In genomic region chr15:38872732-38873131, GRCh38 we compare ENCODE assay signal across 33 cellular contexts.
"Had no signal": no experiment of that assay in that cellular context is flagged by ENCODE, and none has a peak within 500 bp of the region (broad histone marks: within the 10 kb centered on the region; RNA-seq: fewer than 3 reads in every experiment).

No MANE protein-coding gene starts in this region.

- H3K27me3 ChIP-seq: ascending aorta, cardiac muscle cell, colonic mucosa, gastroesophageal sphincter, left lung, neutrophil, ovary, sigmoid colon, stomach, tibial artery had no signal

- H3K36me3 Mint-ChIP-seq: activated CD4-positive, alpha-beta memory T cell treated with anti-CD3 and anti-CD28 coated beads for 36 hours; activated naive CD8-positive, alpha-beta T cell treated with anti-CD3 and anti-CD28 coated beads for 36 hours; brain; stimulated activated memory B cell treated with anti-CD40 and anti-IgM and Interleukin-4, amounts not matched to agents 10 μg/mL and 1 μg/mL and 100 μg/mL, for 72 hours had no signal

- H3K27ac ChIP-seq: ascending aorta, cardiac muscle cell, colonic mucosa, dorsolateral prefrontal cortex, neutrophil, ovary, stomach had no signal

- H3K27me3 Mint-ChIP-seq: progenitor cell of endocrine pancreas; stimulated activated memory B cell treated with anti-CD40 and anti-IgM and Interleukin-4, amounts not matched to agents 10 μg/mL and 1 μg/mL and 100 μg/mL, for 72 hours had no signal

- H3K4me1 Mint-ChIP-seq: activated naive CD8-positive, alpha-beta T cell treated with anti-CD3 and anti-CD28 coated beads for 36 hours; stimulated activated memory B cell treated with anti-CD40 and anti-IgM and Interleukin-4, amounts not matched to agents 10 μg/mL and 1 μg/mL and 100 μg/mL, for 72 hours had no signal

- H3K4me3 ChIP-seq: ascending aorta, cardiac muscle cell, colonic mucosa, dorsolateral prefrontal cortex, gastroesophageal sphincter, left lung, ovary, sigmoid colon, stomach, tibial artery had no signal

- H3K9me3 Mint-ChIP-seq: activated CD4-positive, alpha-beta memory T cell treated with anti-CD3 and anti-CD28 coated beads for 36 hours; activated T-helper 1 cell treated with anti-CD3 and anti-CD28 coated beads, Interleukin-12 subunit alpha, Interleukin-12 subunit beta, Interleukin-2, Interleukin-4 antibody, amounts not matched to agents 30 ng/mL and 10 ng/mL and 1 ng/mL, durations not matched to agents 14 hours and 24 hours and 36 hours; stimulated activated memory B cell treated with anti-CD40 and anti-IgM and Interleukin-4, amounts not matched to agents 10 μg/mL and 1 μg/mL and 100 μg/mL, for 72 hours; T-helper 2 cell treated with Interferon-gamma antibody and Interleukin-4, amounts not matched to agents 5 μg/mL and 100 μg/mL, for 36 hours had no signal

- ATAC-seq: activated CD4-positive, CD25-positive, alpha-beta regulatory T cell treated with anti-CD3 and anti-CD28 coated beads, Interleukin-2, amount 50 U/mL, for 24 hours; gastroesophageal sphincter; stimulated activated memory B cell treated with anti-CD40 and anti-IgM and Interleukin-4, amounts not matched to agents 10 μg/mL and 1 μg/mL and 100 μg/mL, for 72 hours had no signal

- H3K27ac Mint-ChIP-seq: activated CD4-positive, alpha-beta memory T cell treated with anti-CD3 and anti-CD28 coated beads for 36 hours; activated naive CD4-positive, alpha-beta T cell treated with anti-CD3 and anti-CD28 coated beads for 36 hours; activated naive CD8-positive, alpha-beta T cell treated with anti-CD3 and anti-CD28 coated beads for 36 hours; activated T-helper 1 cell treated with anti-CD3 and anti-CD28 coated beads, Interleukin-12 subunit alpha, Interleukin-12 subunit beta, Interleukin-2, Interleukin-4 antibody, amounts not matched to agents 30 ng/mL and 10 ng/mL and 1 ng/mL, durations not matched to agents 14 hours and 24 hours and 36 hours; brain; nephron progenitor cell; stimulated activated memory B cell treated with anti-CD40 and anti-IgM and Interleukin-4, amounts not matched to agents 10 μg/mL and 1 μg/mL and 100 μg/mL, for 72 hours; T-helper 2 cell treated with Interferon-gamma antibody and Interleukin-4, amounts not matched to agents 5 μg/mL and 100 μg/mL, for 36 hours had no signal

- H3K4me3 Mint-ChIP-seq: activated CD4-positive, alpha-beta memory T cell treated with anti-CD3 and anti-CD28 coated beads for 36 hours; activated naive CD4-positive, alpha-beta T cell treated with anti-CD3 and anti-CD28 coated beads for 36 hours; activated naive CD8-positive, alpha-beta T cell treated with anti-CD3 and anti-CD28 coated beads for 36 hours; activated T-helper 1 cell treated with anti-CD3 and anti-CD28 coated beads, Interleukin-12 subunit alpha, Interleukin-12 subunit beta, Interleukin-2, Interleukin-4 antibody, amounts not matched to agents 30 ng/mL and 10 ng/mL and 1 ng/mL, durations not matched to agents 14 hours and 24 hours and 36 hours; brain; nephron progenitor cell; stimulated activated memory B cell treated with anti-CD40 and anti-IgM and Interleukin-4, amounts not matched to agents 10 μg/mL and 1 μg/mL and 100 μg/mL, for 72 hours; T-helper 2 cell treated with Interferon-gamma antibody and Interleukin-4, amounts not matched to agents 5 μg/mL and 100 μg/mL, for 36 hours had no signal

- H3K36me3 ChIP-seq: ascending aorta, cardiac muscle cell, colonic mucosa, gastroesophageal sphincter, left lung, neutrophil, ovary, sigmoid colon, stomach, tibial artery had no signal

- DNase-seq: activated CD4-positive, alpha-beta memory T cell treated with anti-CD3 and anti-CD28 coated beads for 36 hours; activated CD4-positive, alpha-beta T cell treated with anti-CD3 and anti-CD28 coated beads for 48 hours; activated CD8-positive, alpha-beta memory T cell treated with anti-CD3 and anti-CD28 coated beads, Interleukin-2, amount 50 U/mL, for 4 hours; activated effector memory CD4-positive, alpha-beta T cell treated with anti-CD3 and anti-CD28 coated beads, Interleukin-2, amount 50 U/mL, for 16 hours; activated naive CD4-positive, alpha-beta T cell treated with anti-CD3 and anti-CD28 coated beads for 36 hours; activated naive CD8-positive, alpha-beta T cell treated with anti-CD3 and anti-CD28 coated beads for 36 hours; activated T-cell treated with anti-CD3 and anti-CD28 coated beads, Interleukin-2, amount 50 U/mL, for 1 hour; cerebellar nuclear complex; colonic mucosa; dorsolateral prefrontal cortex; effector memory CD4-positive, alpha-beta T cell; hypothalamus; left lung; nephron progenitor cell; ovary; sigmoid colon; small intestine; stimulated activated CD4-positive, alpha-beta T cell treated with anti-CD3 and anti-CD28 coated beads, Interleukin-1b, Interleukin-23, amount 100 ng/mL, for 48 hours; stimulated activated CD4-positive, alpha-beta T cell treated with anti-CD3 and anti-CD28 coated beads, Interleukin-4, amount 100 ng/mL, for 4 hours; stimulated activated CD8-positive, alpha-beta memory T cell treated with anti-CD3 and anti-CD28 coated beads, Interleukin-4, amount 100 ng/mL, for 48 hours; stomach; T-helper 1 cell; tibial artery had no signal

- H3K4me1 ChIP-seq: ascending aorta, colonic mucosa, stomach had no signal

- H3K9me3 ChIP-seq: colonic mucosa, neutrophil, ovary, sigmoid colon, tibial artery had no signal
